In the genomic region with DNA sequence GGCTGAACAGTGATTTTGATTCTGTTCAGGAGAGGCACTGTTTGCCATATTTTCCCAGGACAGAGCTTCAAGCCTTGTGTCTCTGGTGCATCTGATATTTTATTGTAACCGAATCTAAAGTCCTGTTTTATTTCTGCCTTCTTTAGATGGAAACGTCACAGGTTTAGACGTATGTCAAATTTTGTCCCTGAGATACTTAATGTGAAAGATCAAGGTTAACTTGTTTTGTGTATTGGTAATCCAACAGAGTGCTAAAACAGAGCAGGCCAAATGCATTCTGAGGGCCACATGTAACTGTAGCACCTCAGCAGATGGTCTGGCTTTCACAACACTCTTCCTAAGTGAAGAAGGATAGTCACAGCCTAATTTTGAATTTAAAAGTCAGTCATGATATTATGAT, we compare ENCODE assay signal across 2 cellular contexts.
TF ChIP-seq lines count a peak whose summit lies in the region.

A gene with protein sequence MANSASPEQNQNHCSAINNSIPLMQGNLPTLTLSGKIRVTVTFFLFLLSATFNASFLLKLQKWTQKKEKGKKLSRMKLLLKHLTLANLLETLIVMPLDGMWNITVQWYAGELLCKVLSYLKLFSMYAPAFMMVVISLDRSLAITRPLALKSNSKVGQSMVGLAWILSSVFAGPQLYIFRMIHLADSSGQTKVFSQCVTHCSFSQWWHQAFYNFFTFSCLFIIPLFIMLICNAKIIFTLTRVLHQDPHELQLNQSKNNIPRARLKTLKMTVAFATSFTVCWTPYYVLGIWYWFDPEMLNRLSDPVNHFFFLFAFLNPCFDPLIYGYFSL (minus strand): TSS at position 101 of the 400 bp plus-strand sequence. CDS start 53 bp downstream, at position 48.

TF ChIP-seq in GM23338, 12 proteins besides CTCF, POLR2A, EP300 and RAD21:
- TF ChIP-seq, protein P1, sequence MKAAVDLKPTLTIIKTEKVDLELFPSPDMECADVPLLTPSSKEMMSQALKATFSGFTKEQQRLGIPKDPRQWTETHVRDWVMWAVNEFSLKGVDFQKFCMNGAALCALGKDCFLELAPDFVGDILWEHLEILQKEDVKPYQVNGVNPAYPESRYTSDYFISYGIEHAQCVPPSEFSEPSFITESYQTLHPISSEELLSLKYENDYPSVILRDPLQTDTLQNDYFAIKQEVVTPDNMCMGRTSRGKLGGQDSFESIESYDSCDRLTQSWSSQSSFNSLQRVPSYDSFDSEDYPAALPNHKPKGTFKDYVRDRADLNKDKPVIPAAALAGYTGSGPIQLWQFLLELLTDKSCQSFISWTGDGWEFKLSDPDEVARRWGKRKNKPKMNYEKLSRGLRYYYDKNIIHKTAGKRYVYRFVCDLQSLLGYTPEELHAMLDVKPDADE (IDR thresholded peaks at IDR 0.05) = no peak
- TF ChIP-seq STAT1 (IDR thresholded peaks at IDR 0.05; ENCODE audit: unreplicated experiment) (no peak), EZH2 (IDR thresholded peaks at IDR 0.05; ENCODE audit: low read depth, unreplicated experiment) (no peak)

TF ChIP-seq in K562, 482 proteins besides CTCF, POLR2A, EP300 and RAD21 (continued from another document):
- TF ChIP-seq U2AF1 (optimal IDR thresholded peaks at IDR 0.05; ENCODE audit: low read depth, low read length) (no peak), HNRNPL (IDR thresholded peaks at IDR 0.05; ENCODE audit: low read depth, low read length) (no peak)
